ENCODE assay signal across 9 cellular contexts in genomic region chr22:29030016-29030617, GRCh38. TPM values are rescaled to one million over a fixed set of nuclear protein-coding genes. Genes with fewer than 3 reads are reported as not detected.
A peak's percentile ranks its signal among the peaks of the same experiment; 100 is the strongest.
DNase-seq lines count a peak whose midpoint lies in the region; ATAC-seq and TF ChIP-seq lines count a peak whose summit lies in the region.
"Had no signal": no experiment of that assay in that cellular context is flagged by ENCODE, and none has a peak within 500 bp of the region (broad histone marks: within the 10 kb centered on the region; RNA-seq: fewer than 3 reads in every experiment).

No MANE protein-coding gene starts in this region.

- H3K4me2 ChIP-seq in MM.1S (ENCODE audit: low read depth, low read length): no peak overlapping the region

- no peaks in the 10 kb centered on the region for H3K9me2 ChIP-seq in MM.1S (replicated peaks; ENCODE audit: insufficient read depth, low read length)

- H3K27me3 ChIP-seq in layer of hippocampus (ENCODE audit: control insufficient read depth, insufficient read depth, low read length) (no peaks in the 10 kb centered on the region), suprapubic skin (no peaks in the 10 kb centered on the region), MM.1S (replicated peaks; ENCODE audit: insufficient read depth, low read length) (no peaks in the 10 kb centered on the region)

- peak overlapping the region; percentile 32 for H3K4me3 ChIP-seq in astrocyte of the cerebellum (ENCODE audit: low read depth, low read length)
- H3K4me3 ChIP-seq in suprapubic skin: peak overlapping the region; percentile 39
- no peak overlapping the region for H3K4me3 ChIP-seq in MM.1S (ENCODE audit: low read length)

- WGBS in suprapubic skin: 27% methylated on average over 20 of the region's 20 CpGs

- TF ChIP-seq POLR2A in suprapubic skin (IDR thresholded peaks at IDR 0.05): no peak

- peak; percentile 19 for DNase-seq in NCI-H510A treated with DMSO at 0.1 percent for 48 hours (lab: John Stamatoyannopoulos, UW)
- no peak for DNase-seq in NCI-H510A (lab: John Stamatoyannopoulos, UW)
- peak; percentile 53 for DNase-seq in astrocyte of the cerebellum (ENCODE audit: low read depth)
- DNase-seq in suprapubic skin (ENCODE audit: low spot score in 2 of 2): no peak
- no peak for DNase-seq in MM.1S
- no peak for DNase-seq in hippocampal formation (lab: John Stamatoyannopoulos, UW)

- in situ Hi-C loops in astrocyte of the cerebellum (cut with HindIII; ENCODE audit: low sequenced_read_pairs): loop anchor here (10.0 kb wide), 1 partner anchor 145 kb away; the partner anchor contains the start of gene ZNRF3

- TF ChIP-seq CTCF in astrocyte of the cerebellum (IDR thresholded peaks at IDR 0.05; ENCODE audit: low read depth, low read length, missing control alignments): no peak
- TF ChIP-seq CTCF in suprapubic skin (IDR thresholded peaks at IDR 0.05): no peak
- no peak for TF ChIP-seq CTCF in MM.1S (IDR thresholded peaks at IDR 0.05; ENCODE audit: low read length)

- TF ChIP-seq EP300 in suprapubic skin (IDR thresholded peaks at IDR 0.05): no peak

- H3K9me3 ChIP-seq in suprapubic skin (no peaks in the 10 kb centered on the region), MM.1S (replicated peaks; ENCODE audit: insufficient read depth, low read length) (no peaks in the 10 kb centered on the region)

- H3K36me3 ChIP-seq in suprapubic skin (no peaks in the 10 kb centered on the region), MM.1S (replicated peaks; ENCODE audit: insufficient read depth, low read length) (no peaks in the 10 kb centered on the region)

- ATAC-seq in GM18498 (IDR thresholded peaks at IDR 0.05; ENCODE audit: unreplicated experiment): no peak

- H2AFZ ChIP-seq in MM.1S (ENCODE audit: low read length): no peak overlapping the region

- no peaks in the 10 kb centered on the region for H4K20me1 ChIP-seq in MM.1S (ENCODE audit: insufficient read depth, low read length)

- H3K9ac ChIP-seq in MM.1S (ENCODE audit: low read length): no peak overlapping the region

- H3K4me1 ChIP-seq in suprapubic skin: peaks cover 22% of the 10 kb centered on the region
- no peaks in the 10 kb centered on the region for H3K4me1 ChIP-seq in MM.1S (ENCODE audit: low read length)

- no peaks in the 10 kb centered on the region for H3F3A ChIP-seq in MM.1S (ENCODE audit: insufficient read depth, low read length)

- H3K79me2 ChIP-seq in MM.1S (ENCODE audit: low read length): no peaks in the 10 kb centered on the region

- H3K27ac ChIP-seq in layer of hippocampus (ENCODE audit: low read depth, low read length) (peak overlapping the region; percentile 65), suprapubic skin (peak overlapping the region; percentile 88), MM.1S (ENCODE audit: low read length) (no peak overlapping the region)

RNA-seq across cellular contexts. Expression of gene C22orf31, which starts 31.5 kb away (rescaled TPM):
- total RNA-seq in suprapubic skin: not detected
- total RNA-seq: T-helper 2 cell treated with Interferon-gamma antibody and Interleukin-4, amounts not matched to agents 100 ng/mL and 5 ng/mL, for 36 hours had no signal

RNA-seq across cellular contexts. Expression of gene KREMEN1, which starts 42.7 kb away (rescaled TPM):
- total RNA-seq in suprapubic skin: 10 to 100 TPM; 51.6 to 71.1 (median 60.9) TPM

Comparison
In these comparisons a context has a peak if more than half of its experiments do, and no peak if none do; other contexts are left out.
1. DNase-seq: peak in NCI-H510A treated with DMSO at 0.1 percent for 48 hours (single experiment) and astrocyte of the cerebellum (single experiment); none in NCI-H510A (single experiment), suprapubic skin (0 of 2), MM.1S (single experiment) and hippocampal formation (0 of 2).